19 cellular contexts compared by ENCODE assay signal in genomic region chr5:103464801-103465484, GRCh38.
DNase-seq lines count a peak whose midpoint lies in the region; ATAC-seq and TF ChIP-seq lines count a peak whose summit lies in the region.
"Had no signal": no experiment of that assay in that cellular context is flagged by ENCODE, and none has a peak within 500 bp of the region (broad histone marks: within the 10 kb centered on the region; RNA-seq: fewer than 3 reads in every experiment).

No MANE protein-coding gene starts in this region.

- H3K36me3 ChIP-seq in BE2C, result no peaks in the 10 kb centered on the region
- H3K36me3 ChIP-seq: esophagus muscularis mucosa, neutrophil, suprapubic skin had no signal

- no peaks in the 10 kb centered on the region for H3K27me3 ChIP-seq in BE2C
- H3K27me3 ChIP-seq: esophagus muscularis mucosa, hepatocyte, neutrophil, suprapubic skin had no signal

- no peak for ATAC-seq in HG02759 (IDR thresholded peaks at IDR 0.05; ENCODE audit: unreplicated experiment)
- ATAC-seq: activated T-helper 17 cell treated with anti-CD3 and anti-CD28 coated beads, Interleukin-2, amount 50 U/mL, for 72 hours had no signal

- no peak for DNase-seq in BE2C
- DNase-seq in NCI-H446 (lab: John Stamatoyannopoulos, UW), result peak; percentile 70 to 80
- no peak for DNase-seq in epithelial cell of proximal tubule (ENCODE audit: low read depth)
- peak; percentile 58 for DNase-seq in pons (ENCODE audit: low spot score)
- no peak for DNase-seq in dermis blood vessel endothelial cell
- no peak for DNase-seq in NOMO-1 treated with DMSO at 0.1 percent for 48 hours (lab: John Stamatoyannopoulos, UW; ENCODE audit: unreplicated experiment)
- DNase-seq: activated CD8-positive, alpha-beta memory T cell treated with anti-CD3 and anti-CD28 coated beads for 24 hours; anterior cingulate cortex; kidney; midbrain; NCI-H2029; NCI-H748 treated with DMSO at 0.1 percent for 48 hours; stimulated activated CD4-positive, alpha-beta T cell treated with anti-CD3 and anti-CD28 coated beads, Interleukin-4, amount 100 ng/mL, for 1 hour had no signal

- TF ChIP-seq CTCF in BE2C (IDR thresholded peaks at IDR 0.05; ENCODE audit: low read depth, low read length) (peak; percentile 50), epithelial cell of proximal tubule (conservative IDR thresholded peaks at IDR 0.05; ENCODE audit: low read depth, low read length) (peak; percentile 36)

- H3K4me1 ChIP-seq in BE2C, result peaks cover 11% of the 10 kb centered on the region
- H3K4me1 ChIP-seq: esophagus muscularis mucosa, suprapubic skin had no signal

- H3K4me3 ChIP-seq in BE2C (ENCODE audit: low read depth, low read length) (no peak overlapping the region), epithelial cell of proximal tubule (ENCODE audit: low read depth, low read length) (no peak overlapping the region)
- H3K4me3 ChIP-seq: esophagus muscularis mucosa, hepatocyte, suprapubic skin had no signal

- no peaks in the 10 kb centered on the region for H3K9me3 ChIP-seq in BE2C
- H3K9me3 ChIP-seq: esophagus muscularis mucosa, neutrophil, suprapubic skin had no signal

Comparison
In these comparisons a context has a peak if more than half of its experiments do, and no peak if none do; other contexts are left out.
1. DNase-seq: peak in NCI-H446 (2 of 2) and pons (single experiment); none in BE2C (single experiment), epithelial cell of proximal tubule (single experiment), dermis blood vessel endothelial cell (single experiment) and NOMO-1 treated with DMSO at 0.1 percent for 48 hours (single experiment).